9 cellular contexts compared by ENCODE assay signal in genomic region chrX:1658083-1658463, GRCh38. TPM values are rescaled to one million over a fixed set of nuclear protein-coding genes. Genes with fewer than 3 reads are reported as not detected.
DNase-seq lines count a peak whose midpoint lies in the region; ATAC-seq and TF ChIP-seq lines count a peak whose summit lies in the region.
"Had no signal": no experiment of that assay in that cellular context is flagged by ENCODE, and none has a peak within 500 bp of the region (broad histone marks: within the 10 kb centered on the region; RNA-seq: fewer than 3 reads in every experiment).

No MANE protein-coding gene starts in this region.

- H4K20me1 ChIP-seq in H9 (ENCODE audit: control insufficient read depth, insufficient read depth, insufficient read length) (no peaks in the 10 kb centered on the region), osteoblast (ENCODE audit: insufficient read depth, low read length) (no peaks in the 10 kb centered on the region)

- H3K79me2 ChIP-seq in H9 (ENCODE audit: insufficient read depth, low read length) (no peaks in the 10 kb centered on the region), osteoblast (ENCODE audit: insufficient read depth, low read length) (no peaks in the 10 kb centered on the region)

- TF ChIP-seq CTCF in H9 (conservative IDR thresholded peaks at IDR 0.05) (no peak), osteoblast (IDR thresholded peaks at IDR 0.05; ENCODE audit: extremely low read depth, low read depth, low read length) (no peak)

- H3K4me3 Mint-ChIP-seq in H9: no peak overlapping the region
- H3K4me3 Mint-ChIP-seq in T-helper 17 cell: peak overlapping the region; percentile 97

- no peak for ATAC-seq in T-helper 17 cell

- H4K91ac ChIP-seq in H9 (ENCODE audit: insufficient read length, low read depth, low read length): no peak overlapping the region
- H4K91ac ChIP-seq in mesenchymal stem cell (ENCODE audit: low read length): no peak overlapping the region

- H3K27me3 ChIP-seq in H9 (ENCODE audit: insufficient read depth, low read length): no peaks in the 10 kb centered on the region
- peaks cover 0 to 12% of the 10 kb centered on the region in 2 experiments for H3K27me3 ChIP-seq in mesenchymal stem cell (ENCODE audit: control insufficient read depth in 1 of 2, insufficient read depth in 1 of 2, low read length in 2 of 2)
- H3K27me3 ChIP-seq in osteoblast (ENCODE audit: insufficient read depth, low read length): no peaks in the 10 kb centered on the region

- H3K27ac ChIP-seq in H9 (ENCODE audit: insufficient read length, low read depth, low read length): no peak overlapping the region
- H3K27ac ChIP-seq in mesenchymal stem cell (ENCODE audit: low read length, poor library complexity, severe bottlenecking): no peak overlapping the region
- no peak overlapping the region for H3K27ac ChIP-seq in osteoblast (ENCODE audit: low read depth, low read length)
- H3K27ac ChIP-seq: SK-N-MC had no signal

- peak; percentile 4 for DNase-seq in Daoy (ENCODE audit: low read depth)
- DNase-seq in H9: no peak
- DNase-seq in T-helper 17 cell: no peak
- no peak for DNase-seq in mesenchymal stem cell
- no peak for DNase-seq in SKM-1 treated with dmso at 0.1 percent for 144 hours (lab: John Stamatoyannopoulos, UW; ENCODE audit: unreplicated experiment)
- DNase-seq in osteoblast (ENCODE audit: insufficient read length, low spot score, missing footprints): no peak
- DNase-seq in SKM-1 (lab: John Stamatoyannopoulos, UW; ENCODE audit: unreplicated experiment): no peak
- no peak for DNase-seq in NCI-H2029 (lab: John Stamatoyannopoulos, UW)

- H3K27ac Mint-ChIP-seq in H9: peak overlapping the region in 2 of 3 experiments; percentile 30 to 87; a peak in 3 of 7 replicates
- H3K27ac Mint-ChIP-seq in T-helper 17 cell: peak overlapping the region; percentile 98

- H3K18ac ChIP-seq in H9 (ENCODE audit: insufficient read length, low read depth, low read length): no peak overlapping the region
- no peak overlapping the region for H3K18ac ChIP-seq in mesenchymal stem cell (ENCODE audit: low read depth in 1 of 2, low read length in 2 of 2)

- H3K9me3 ChIP-seq in H9 (ENCODE audit: control insufficient read depth, low read depth, low read length): no peaks in the 10 kb centered on the region
- no peaks in the 10 kb centered on the region for H3K9me3 ChIP-seq in T-helper 17 cell (ENCODE audit: control insufficient read depth, low read length, poor library complexity, severe bottlenecking)
- no peaks in the 10 kb centered on the region for H3K9me3 ChIP-seq in mesenchymal stem cell (ENCODE audit: control insufficient read depth, low read length)
- no peaks in the 10 kb centered on the region for H3K9me3 ChIP-seq in osteoblast (ENCODE audit: low read depth, low read length)

- no CpG with 5 or more reads among the region's 13 CpGs for WGBS in H9 (ENCODE audit: extremely low coverage, insufficient read length, low lambda C conversion rate)
- WGBS in mesenchymal stem cell: 49% methylated on average over 13 of the region's 13 CpGs

- H3K4ac ChIP-seq in H9 (ENCODE audit: low read depth, low read length): no peak overlapping the region
- H3K4ac ChIP-seq in mesenchymal stem cell (ENCODE audit: low read depth in 1 of 2, low read length in 2 of 2): no peak overlapping the region

- H2AFZ ChIP-seq in H9 (ENCODE audit: low read length): no peak overlapping the region
- no peak overlapping the region for H2AFZ ChIP-seq in mesenchymal stem cell (ENCODE audit: low read depth, low read length)
- no peak overlapping the region for H2AFZ ChIP-seq in osteoblast (ENCODE audit: low read length)

- H3K4me2 ChIP-seq in H9 (ENCODE audit: insufficient read depth, insufficient read length, low read length) (no peak overlapping the region), mesenchymal stem cell (ENCODE audit: low read length, poor library complexity, severe bottlenecking) (no peak overlapping the region), osteoblast (ENCODE audit: insufficient read depth, low read length) (no peak overlapping the region)

- H3K23me2 ChIP-seq in H9 (ENCODE audit: insufficient read length, low read depth, low read length, poor library complexity, severe bottlenecking): peaks cover 2% of the 10 kb centered on the region

- no peak overlapping the region for H3K56ac ChIP-seq in H9 (ENCODE audit: insufficient read length, low read depth, low read length)

- H3K27me3 Mint-ChIP-seq in H9 (ENCODE audit: low read depth): no peaks in the 10 kb centered on the region
- H3K27me3 Mint-ChIP-seq in T-helper 17 cell: no peaks in the 10 kb centered on the region

- no peak overlapping the region for H2BK15ac ChIP-seq in H9 (ENCODE audit: low read depth, low read length)
- no peak overlapping the region for H2BK15ac ChIP-seq in mesenchymal stem cell (ENCODE audit: low read depth, poor library complexity, severe bottlenecking)

- H2BK20ac ChIP-seq in H9 (ENCODE audit: low read depth, low read length, poor library complexity, severe bottlenecking): no peak overlapping the region

- no peaks in the 10 kb centered on the region for H3K36me3 ChIP-seq in mesenchymal stem cell (ENCODE audit: control insufficient read depth in 1 of 2, insufficient read depth in 2 of 2, low read depth in 1 of 2, low read length in 2 of 2)
- H3K36me3 ChIP-seq in osteoblast (ENCODE audit: insufficient read depth, low read length): no peaks in the 10 kb centered on the region

- no peak overlapping the region for H2BK5ac ChIP-seq in H9 (ENCODE audit: insufficient read length, low read length)
- H2BK5ac ChIP-seq in mesenchymal stem cell (ENCODE audit: low read depth, low read length, poor library complexity, severe bottlenecking): no peak overlapping the region

- H2AK5ac ChIP-seq in H9 (ENCODE audit: insufficient read length, low read length) (no peak overlapping the region), mesenchymal stem cell (ENCODE audit: low read length, severe bottlenecking) (no peak overlapping the region)

- H3K36me3 Mint-ChIP-seq in H9 (ENCODE audit: insufficient read depth in 1 of 3, low read depth in 3 of 3) (peaks cover 0 to 14% (median 0%) of the 10 kb centered on the region in 3 experiments; a peak in 3 of 7 replicates), T-helper 17 cell (ENCODE audit: low read depth) (no peaks in the 10 kb centered on the region)

- H3K23ac ChIP-seq in H9 (ENCODE audit: insufficient read length, low read depth, low read length) (no peak overlapping the region), mesenchymal stem cell (ENCODE audit: low read length in 2 of 2) (no peak overlapping the region)

- H3T11ph ChIP-seq in H9 (ENCODE audit: low read length): no peak overlapping the region

- H3K9me3 Mint-ChIP-seq in H9: peaks cover 2 to 16% of the 10 kb centered on the region in 2 experiments; a peak in 4 of 5 replicates

- H4K8ac ChIP-seq in H9 (replicated peaks; ENCODE audit: insufficient read length, low read depth, low read length) (no peak overlapping the region), mesenchymal stem cell (ENCODE audit: low read length) (no peak overlapping the region)

- H2BK12ac ChIP-seq in H9 (ENCODE audit: insufficient read length, low read depth, low read length): no peak overlapping the region
- H2BK12ac ChIP-seq in mesenchymal stem cell (ENCODE audit: low read length in 2 of 2): no peak overlapping the region

- H3K79me1 ChIP-seq in H9 (ENCODE audit: insufficient read depth, low read depth, low read length, poor library complexity, severe bottlenecking) (no peaks in the 10 kb centered on the region), mesenchymal stem cell (replicated peaks; ENCODE audit: low read length, poor library complexity, severe bottlenecking) (no peaks in the 10 kb centered on the region)

- H3K4me1 ChIP-seq in H9 (ENCODE audit: insufficient read depth, low read length) (no peaks in the 10 kb centered on the region; the same call in 1 of the 2 replicates), mesenchymal stem cell (ENCODE audit: control insufficient read depth, insufficient read depth, low read depth, low read length) (peaks cover 5% of the 10 kb centered on the region), osteoblast (ENCODE audit: insufficient read depth, low read length) (no peaks in the 10 kb centered on the region)

- no peak overlapping the region for H4K5ac ChIP-seq in H9 (ENCODE audit: insufficient read length, low read depth, low read length)

- H3K4me1 Mint-ChIP-seq in H9 (peaks cover 15 to 25% of the 10 kb centered on the region in 2 experiments), T-helper 17 cell (peaks cover 34% of the 10 kb centered on the region)

- H2BK120ac ChIP-seq in H9 (ENCODE audit: low read depth, low read length, poor library complexity, severe bottlenecking) (no peak overlapping the region), mesenchymal stem cell (ENCODE audit: low read depth, low read length) (no peak overlapping the region)

- H3K4me3 ChIP-seq in mesenchymal stem cell (ENCODE audit: insufficient read depth in 1 of 2, low read depth in 1 of 2, low read length in 2 of 2) (peak overlapping the region in 1 of 2 experiments; percentile 3), osteoblast (ENCODE audit: insufficient read depth, low read length) (no peak overlapping the region)
- H3K4me3 ChIP-seq: SK-N-MC had no signal

- H3K14ac ChIP-seq in H9 (ENCODE audit: insufficient read depth, low read length) (no peak overlapping the region), mesenchymal stem cell (ENCODE audit: low read length in 2 of 2) (no peak overlapping the region)

- no peak overlapping the region for H3K9ac ChIP-seq in H9 (ENCODE audit: extremely low read depth, insufficient read length, low read length)
- peak overlapping the region; percentile 18 for H3K9ac ChIP-seq in mesenchymal stem cell (ENCODE audit: low read length)

RNA-seq across cellular contexts. Expression of gene ASMT, which starts 43.2 kb away (rescaled TPM):
- total RNA-seq in Daoy (2014; rRNA removed; shearing (Covaris generic)): not detected in 2 replicates
- total RNA-seq in H9 (2021) (1.0 and 1.4 TPM in 2 replicates), T-helper 17 cell (under 1 TPM; 0.52 to 0.57 TPM), osteoblast (0.36 TPM in 1 of 2 replicates, not detected in the other)
- polyA plus RNA-seq in mesenchymal stem cell (2013, experiment 1 of 2): 0.04 TPM
- 0.04 TPM for polyA plus RNA-seq in mesenchymal stem cell (2013, experiment 2 of 2)
